In genomic region chr11:65540290-65541092, GRCh38 we compare ENCODE assay signal across 1 cellular context.
TF ChIP-seq lines count a peak whose summit lies in the region.

No MANE protein-coding gene starts in this region.

TF ChIP-seq in K562, 482 proteins besides CTCF, POLR2A, EP300 and RAD21 (continued from another document and continues in another):
- TF ChIP-seq PRDM10 (IDR thresholded peaks at IDR 0.05; ENCODE audit: partially characterized antibody) (peak; percentile 93), CAMTA2 (CRISPR knock-in tag; conservative IDR thresholded peaks at IDR 0.05) (0 out of 2 replicates have a peak, but pooled peaks have one; percentile 27), MAFF (IDR thresholded peaks at IDR 0.05; ENCODE audit: low read length) (no peak), KDM2B (CRISPR knock-in tag; IDR thresholded peaks at IDR 0.05) (peak; percentile 86; the same call in 1 of the 2 replicates), ZBTB7A (IDR thresholded peaks at IDR 0.05; ENCODE audit: borderline replicate concordance, control insufficient read depth, low read depth, low read length) (peak; percentile 65), EWSR1 (IDR thresholded peaks at IDR 0.05; ENCODE audit: borderline replicate concordance, low read depth, partially characterized antibody) (no peak), ZNF431 (CRISPR knock-in tag; IDR thresholded peaks at IDR 0.05) (no peak), DPF2 (IDR thresholded peaks at IDR 0.05) (no peak), THRB (CRISPR knock-in tag; conservative IDR thresholded peaks at IDR 0.05) (no peak), ZNF511 (CRISPR knock-in tag; IDR thresholded peaks at IDR 0.05) (peak; percentile 37; the same call in 1 of the 2 replicates), ZNF280A (IDR thresholded peaks at IDR 0.05; ENCODE audit: low read depth, partially characterized antibody) (no peak), SRSF1 (IDR thresholded peaks at IDR 0.05; ENCODE audit: low read depth, low read length) (no peak), KHSRP (IDR thresholded peaks at IDR 0.05) (no peak), AFF1 (IDR thresholded peaks at IDR 0.05; ENCODE audit: low read depth in 1 of 2, partially characterized antibody in 2 of 2) (no peak), ZNF24 (IDR thresholded peaks at IDR 0.05) (no peak), CREM (IDR thresholded peaks at IDR 0.05; ENCODE audit: low read depth) (peak; percentile 64), ILF3 (IDR thresholded peaks at IDR 0.05; ENCODE audit: borderline replicate concordance) (no peak), HDAC1 (IDR thresholded peaks at IDR 0.05) (peak in 1 of 2 experiments; percentile 93; a peak in 2 of 4 replicates), ETV5 (CRISPR knock-in tag; IDR thresholded peaks at IDR 0.05; ENCODE audit: low read depth) (peak; percentile 39; the same call in 1 of the 2 replicates), MTA2 (IDR thresholded peaks at IDR 0.05; ENCODE audit: low read depth) (0 out of 2 replicates have a peak, but pooled peaks have one; percentile 27), GABPB2 (CRISPR knock-in tag; conservative IDR thresholded peaks at IDR 0.05) (no peak)
- TF ChIP-seq, protein P1, sequence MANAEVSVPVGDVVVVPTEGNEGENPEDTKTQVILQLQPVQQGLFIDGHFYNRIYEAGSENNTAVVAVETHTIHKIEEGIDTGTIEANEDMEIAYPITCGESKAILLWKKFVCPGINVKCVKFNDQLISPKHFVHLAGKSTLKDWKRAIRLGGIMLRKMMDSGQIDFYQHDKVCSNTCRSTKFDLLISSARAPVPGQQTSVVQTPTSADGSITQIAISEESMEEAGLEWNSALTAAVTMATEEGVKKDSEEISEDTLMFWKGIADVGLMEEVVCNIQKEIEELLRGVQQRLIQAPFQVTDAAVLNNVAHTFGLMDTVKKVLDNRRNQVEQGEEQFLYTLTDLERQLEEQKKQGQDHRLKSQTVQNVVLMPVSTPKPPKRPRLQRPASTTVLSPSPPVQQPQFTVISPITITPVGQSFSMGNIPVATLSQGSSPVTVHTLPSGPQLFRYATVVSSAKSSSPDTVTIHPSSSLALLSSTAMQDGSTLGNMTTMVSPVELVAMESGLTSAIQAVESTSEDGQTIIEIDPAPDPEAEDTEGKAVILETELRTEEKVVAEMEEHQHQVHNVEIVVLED (CRISPR knock-in tag; IDR thresholded peaks at IDR 0.05) = 0 out of 2 replicates have a peak, but pooled peaks have one; percentile 21
- TF ChIP-seq, protein P2, sequence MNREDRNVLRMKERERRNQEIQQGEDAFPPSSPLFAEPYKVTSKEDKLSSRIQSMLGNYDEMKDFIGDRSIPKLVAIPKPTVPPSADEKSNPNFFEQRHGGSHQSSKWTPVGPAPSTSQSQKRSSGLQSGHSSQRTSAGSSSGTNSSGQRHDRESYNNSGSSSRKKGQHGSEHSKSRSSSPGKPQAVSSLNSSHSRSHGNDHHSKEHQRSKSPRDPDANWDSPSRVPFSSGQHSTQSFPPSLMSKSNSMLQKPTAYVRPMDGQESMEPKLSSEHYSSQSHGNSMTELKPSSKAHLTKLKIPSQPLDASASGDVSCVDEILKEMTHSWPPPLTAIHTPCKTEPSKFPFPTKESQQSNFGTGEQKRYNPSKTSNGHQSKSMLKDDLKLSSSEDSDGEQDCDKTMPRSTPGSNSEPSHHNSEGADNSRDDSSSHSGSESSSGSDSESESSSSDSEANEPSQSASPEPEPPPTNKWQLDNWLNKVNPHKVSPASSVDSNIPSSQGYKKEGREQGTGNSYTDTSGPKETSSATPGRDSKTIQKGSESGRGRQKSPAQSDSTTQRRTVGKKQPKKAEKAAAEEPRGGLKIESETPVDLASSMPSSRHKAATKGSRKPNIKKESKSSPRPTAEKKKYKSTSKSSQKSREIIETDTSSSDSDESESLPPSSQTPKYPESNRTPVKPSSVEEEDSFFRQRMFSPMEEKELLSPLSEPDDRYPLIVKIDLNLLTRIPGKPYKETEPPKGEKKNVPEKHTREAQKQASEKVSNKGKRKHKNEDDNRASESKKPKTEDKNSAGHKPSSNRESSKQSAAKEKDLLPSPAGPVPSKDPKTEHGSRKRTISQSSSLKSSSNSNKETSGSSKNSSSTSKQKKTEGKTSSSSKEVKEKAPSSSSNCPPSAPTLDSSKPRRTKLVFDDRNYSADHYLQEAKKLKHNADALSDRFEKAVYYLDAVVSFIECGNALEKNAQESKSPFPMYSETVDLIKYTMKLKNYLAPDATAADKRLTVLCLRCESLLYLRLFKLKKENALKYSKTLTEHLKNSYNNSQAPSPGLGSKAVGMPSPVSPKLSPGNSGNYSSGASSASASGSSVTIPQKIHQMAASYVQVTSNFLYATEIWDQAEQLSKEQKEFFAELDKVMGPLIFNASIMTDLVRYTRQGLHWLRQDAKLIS (CRISPR knock-in tag; IDR thresholded peaks at IDR 0.05) = no peak
- TF ChIP-seq, protein P3, sequence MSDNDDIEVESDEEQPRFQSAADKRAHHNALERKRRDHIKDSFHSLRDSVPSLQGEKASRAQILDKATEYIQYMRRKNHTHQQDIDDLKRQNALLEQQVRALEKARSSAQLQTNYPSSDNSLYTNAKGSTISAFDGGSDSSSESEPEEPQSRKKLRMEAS (CRISPR knock-in tag; IDR thresholded peaks at IDR 0.05) = peak; percentile 63
